In the genomic region with DNA sequence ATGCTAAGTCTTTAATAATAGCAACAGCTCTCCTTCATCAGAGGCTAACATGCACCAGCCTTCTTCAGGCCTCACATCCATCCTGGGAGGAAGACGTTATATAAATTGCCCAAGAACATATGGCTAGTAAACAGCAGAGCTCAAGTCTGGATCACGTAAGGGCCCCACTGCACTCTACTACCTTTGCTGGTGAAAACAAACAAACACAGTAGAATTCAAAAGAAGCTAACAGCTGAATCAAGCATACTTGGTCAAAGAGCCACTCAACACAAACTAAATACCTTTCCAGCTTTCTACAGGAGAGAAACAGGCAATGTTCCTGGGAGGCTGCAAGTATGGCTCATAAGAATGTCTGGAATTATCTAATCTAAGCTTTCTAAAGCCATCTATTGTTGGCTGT, we compare ENCODE assay signal across 23 cellular contexts.
"Had no signal": no experiment of that assay in that cellular context is flagged by ENCODE, and none has a peak within 500 bp of the region (broad histone marks: within the 10 kb centered on the region; RNA-seq: fewer than 3 reads in every experiment).

No MANE protein-coding gene starts in this region.

- ATAC-seq: activated CD8-positive, alpha-beta memory T cell treated with anti-CD3 and anti-CD28 coated beads, Interleukin-2, amount 10 ng/mL, durations not matched to agents 7 days and 5 days; T-helper 17 cell had no signal

- H3K9me3 Mint-ChIP-seq: activated CD4-positive, alpha-beta T cell treated with anti-CD3 and anti-CD28 coated beads, Interleukin-2, amount 10 ng/mL, durations not matched to agents 24 days and 14 days; activated naive CD4-positive, alpha-beta T cell treated with anti-CD3 and anti-CD28 coated beads for 36 hours; activated T-cell treated with anti-CD3 and anti-CD28 coated beads, Interleukin-2, amount 50 U/mL, for 24 hours had no signal

- H3K27ac Mint-ChIP-seq: activated B cell treated with CpG ODN at 0.5 μM for 24 hours; activated CD4-positive, alpha-beta T cell treated with anti-CD3 and anti-CD28 coated beads, Interleukin-2, amount 10 ng/mL, durations not matched to agents 24 days and 14 days; activated CD8-positive, alpha-beta memory T cell treated with anti-CD3 and anti-CD28 coated beads, Interleukin-2, amount 10 ng/mL, durations not matched to agents 7 days and 5 days; activated naive CD4-positive, alpha-beta T cell treated with anti-CD3 and anti-CD28 coated beads for 36 hours; activated naive CD8-positive, alpha-beta T cell; activated T-cell treated with anti-CD3 and anti-CD28 coated beads, Interleukin-2, amount 50 U/mL, for 24 hours; T-helper 17 cell had no signal

- H3K27ac ChIP-seq: breast epithelium, KMS-11 had no signal

- H3K4me3 Mint-ChIP-seq: activated B cell treated with CpG ODN at 0.5 μM for 24 hours; activated CD4-positive, alpha-beta T cell treated with anti-CD3 and anti-CD28 coated beads, Interleukin-2, amount 10 ng/mL, durations not matched to agents 24 days and 14 days; activated CD8-positive, alpha-beta memory T cell treated with anti-CD3 and anti-CD28 coated beads, Interleukin-2, amount 10 ng/mL, durations not matched to agents 7 days and 5 days; activated naive CD4-positive, alpha-beta T cell treated with anti-CD3 and anti-CD28 coated beads for 36 hours; activated naive CD8-positive, alpha-beta T cell; activated T-cell treated with anti-CD3 and anti-CD28 coated beads, Interleukin-2, amount 50 U/mL, for 24 hours; T-helper 17 cell had no signal

- H3K4me3 ChIP-seq: breast epithelium had no signal

- H3K4me1 ChIP-seq: breast epithelium had no signal

- H3K4me1 Mint-ChIP-seq: activated CD4-positive, alpha-beta T cell treated with anti-CD3 and anti-CD28 coated beads, Interleukin-2, amount 10 ng/mL, durations not matched to agents 24 days and 14 days; activated CD8-positive, alpha-beta memory T cell treated with anti-CD3 and anti-CD28 coated beads, Interleukin-2, amount 10 ng/mL, durations not matched to agents 7 days and 5 days; T-helper 17 cell had no signal

- H3K9ac ChIP-seq: KMS-11 had no signal

- H3K4me2 ChIP-seq: KMS-11 had no signal

- H3K27me3 Mint-ChIP-seq: activated CD4-positive, alpha-beta T cell treated with anti-CD3 and anti-CD28 coated beads, Interleukin-2, amount 10 ng/mL, durations not matched to agents 24 days and 14 days; activated CD8-positive, alpha-beta memory T cell treated with anti-CD3 and anti-CD28 coated beads, Interleukin-2, amount 10 ng/mL, durations not matched to agents 7 days and 5 days; activated naive CD8-positive, alpha-beta T cell; activated T-cell treated with anti-CD3 and anti-CD28 coated beads, Interleukin-2, amount 50 U/mL, for 24 hours; T-helper 17 cell had no signal

- DNase-seq: activated B cell treated with CpG ODN at 0.5 μM for 24 hours; activated CD4-positive, alpha-beta T cell treated with anti-CD3 and anti-CD28 coated beads for 1 hour; activated CD4-positive, alpha-beta T cell treated with anti-CD3 and anti-CD28 coated beads, Interleukin-2, amount 10 ng/mL, durations not matched to agents 24 days and 14 days; activated CD4-positive, alpha-beta T cell treated with anti-CD3 and anti-CD28 coated beads, Interleukin-2, amount 50 U/mL, for 48 hours; activated CD8-positive, alpha-beta memory T cell treated with anti-CD3 and anti-CD28 coated beads, Interleukin-2, amount 10 ng/mL, durations not matched to agents 7 days and 5 days; activated gamma-delta T cell; activated naive CD4-positive, alpha-beta T cell treated with anti-CD3 and anti-CD28 coated beads for 36 hours; activated T-cell treated with anti-CD3 and anti-CD28 coated beads, Interleukin-2, amount 50 U/mL, for 24 hours; MV-4-11; NCI-H1092 treated with DMSO at 0.1 percent for 48 hours; NCI-H1436; NCI-H187; NCI-H2081; NCI-H2227 treated with DMSO at 0.1 percent for 48 hours; NCI-H446 treated with DMSO at 0.1 percent for 48 hours; NCI-H526 treated with DMSO at 0.1 percent for 48 hours; NCI-H82; SIG-M5; T-helper 17 cell; T-helper 9 cell had no signal

- H3K36me3 Mint-ChIP-seq: activated CD8-positive, alpha-beta memory T cell treated with anti-CD3 and anti-CD28 coated beads, Interleukin-2, amount 10 ng/mL, durations not matched to agents 7 days and 5 days; activated naive CD8-positive, alpha-beta T cell had no signal

- H3K9me3 ChIP-seq: breast epithelium had no signal

- H3K27me3 ChIP-seq: breast epithelium had no signal

- H3K36me3 ChIP-seq: breast epithelium had no signal
